14 cellular contexts compared by ENCODE assay signal in the genomic region with DNA sequence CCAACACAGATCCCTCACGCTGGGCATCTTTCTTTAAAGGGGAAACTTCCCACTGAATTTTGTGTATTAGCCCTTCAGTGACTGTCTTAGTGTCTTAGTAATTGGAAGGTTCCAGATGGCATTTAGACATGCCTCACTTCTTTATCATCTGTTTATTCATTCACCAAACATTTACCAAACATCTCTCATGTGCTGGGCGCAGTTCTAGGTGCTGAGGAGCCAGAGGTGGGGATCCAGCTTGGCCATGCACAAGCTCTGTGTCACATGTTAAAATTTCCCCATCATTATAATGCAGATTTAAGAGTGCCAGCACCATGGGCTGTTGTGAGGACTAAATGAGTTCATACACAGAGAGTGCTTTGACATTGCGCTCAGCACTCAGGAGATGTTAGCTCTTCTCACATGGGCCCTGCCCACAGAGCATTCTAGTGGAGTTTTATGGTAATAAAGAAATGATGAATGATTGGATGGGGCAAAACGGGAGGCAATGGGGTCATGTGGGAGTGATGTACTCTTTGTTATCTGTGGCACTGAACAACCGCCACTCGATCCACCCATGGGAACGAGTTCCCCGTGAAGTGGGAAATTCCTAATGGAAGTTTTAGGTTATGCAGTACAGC.
DNase-seq lines count a peak whose midpoint lies in the region; ATAC-seq, FAIRE-seq and TF ChIP-seq lines count a peak whose summit lies in the region.
"Had no signal": no experiment of that assay in that cellular context is flagged by ENCODE, and none has a peak within 500 bp of the region (broad histone marks: within the 10 kb centered on the region; RNA-seq: fewer than 3 reads in every experiment).

No MANE protein-coding gene starts in this region.

- no peaks in the 10 kb centered on the region for H3K27me3 Mint-ChIP-seq in nephron progenitor cell (ENCODE audit: low read depth, poor library complexity)
- H3K27me3 Mint-ChIP-seq: activated CD8-positive, alpha-beta T cell treated with anti-CD3 and anti-CD28 coated beads for 36 hours; activated naive CD8-positive, alpha-beta T cell treated with anti-CD3 and anti-CD28 coated beads, Interleukin-2, amount 10 ng/mL, durations not matched to agents 7 days and 5 days had no signal

- ATAC-seq in HG02678 (IDR thresholded peaks at IDR 0.05; ENCODE audit: unreplicated experiment) (no peak), HG03159 (IDR thresholded peaks at IDR 0.05; ENCODE audit: unreplicated experiment) (no peak)
- ATAC-seq: mucosa of descending colon had no signal

- TF ChIP-seq CTCF in epithelial cell of esophagus (IDR thresholded peaks at IDR 0.05; ENCODE audit: insufficient read depth, low read depth, low read length, missing control alignments) (no peak), nephron progenitor cell (IDR thresholded peaks at IDR 0.05) (no peak)

- H3K27ac Mint-ChIP-seq in nephron progenitor cell = peak overlapping the region; percentile 90
- H3K27ac Mint-ChIP-seq: activated CD8-positive, alpha-beta T cell treated with anti-CD3 and anti-CD28 coated beads for 36 hours; activated naive CD8-positive, alpha-beta T cell treated with anti-CD3 and anti-CD28 coated beads, Interleukin-2, amount 10 ng/mL, durations not matched to agents 7 days and 5 days had no signal

- TF ChIP-seq POLR2A in GM12891 (IDR thresholded peaks at IDR 0.05; ENCODE audit: low read depth, low read length) = no peak

- H3K4me3 ChIP-seq in epithelial cell of esophagus (ENCODE audit: low read length) = no peak overlapping the region
- H3K4me3 ChIP-seq: mucosa of descending colon had no signal

- DNase-seq in AG08395 (ENCODE audit: low spot score) (peak; percentile 60), M059J (ENCODE audit: low read depth) (peak; percentile 38), epithelial cell of esophagus (ENCODE audit: low read depth) (peak; percentile 24), nephron progenitor cell (no peak), GM12891 (ENCODE audit: insufficient read length, low spot score) (no peak), NCI-H748 (lab: John Stamatoyannopoulos, UW; ENCODE audit: unreplicated experiment) (no peak)
- DNase-seq: activated CD8-positive, alpha-beta T cell treated with anti-CD3 and anti-CD28 coated beads for 36 hours; activated naive CD8-positive, alpha-beta T cell treated with anti-CD3 and anti-CD28 coated beads, Interleukin-2, amount 10 ng/mL, durations not matched to agents 7 days and 5 days; effector memory CD4-positive, alpha-beta T cell; T-helper 1 cell had no signal

- FAIRE-seq in GM12891 (lab: Jason Lieb, UNC) = no peak
- FAIRE-seq: H54 had no signal

- H3K4me3 Mint-ChIP-seq in nephron progenitor cell = peak overlapping the region; percentile 43

- no peaks in the 10 kb centered on the region for H3K36me3 Mint-ChIP-seq in nephron progenitor cell (ENCODE audit: low read depth)

- H3K4me1 Mint-ChIP-seq in nephron progenitor cell = peaks cover 90% of the 10 kb centered on the region

- H3K9me3 Mint-ChIP-seq in nephron progenitor cell = no peaks in the 10 kb centered on the region
- H3K9me3 Mint-ChIP-seq: activated CD8-positive, alpha-beta T cell treated with anti-CD3 and anti-CD28 coated beads for 36 hours; activated naive CD8-positive, alpha-beta T cell treated with anti-CD3 and anti-CD28 coated beads, Interleukin-2, amount 10 ng/mL, durations not matched to agents 7 days and 5 days had no signal

TF ChIP-seq in GM12891, 5 proteins besides CTCF, POLR2A, EP300 and RAD21:
- TF ChIP-seq POLR2AphosphoS5 (IDR thresholded peaks at IDR 0.05; ENCODE audit: low read depth, low read length) (no peak), SPI1 (IDR thresholded peaks at IDR 0.05; ENCODE audit: low read depth, low read length) (no peak), POU2F2 (IDR thresholded peaks at IDR 0.05; ENCODE audit: low read depth, low read length) (no peak), PAX5 (IDR thresholded peaks at IDR 0.05; ENCODE audit: insufficient read depth, low read length, severe bottlenecking) (no peak)

Comparison
In these comparisons a context has a peak if more than half of its experiments do, and no peak if none do; other contexts are left out.
1. DNase-seq: peak in AG08395 (single experiment), M059J (single experiment) and epithelial cell of esophagus (single experiment); none in nephron progenitor cell (single experiment), GM12891 (single experiment) and NCI-H748 (single experiment).